In genomic region chr7:28980504-28981281, GRCh38 we compare ENCODE assay signal across 1 cellular context.
TF ChIP-seq lines count a peak whose summit lies in the region.

No MANE protein-coding gene starts in this region.

TF ChIP-seq in GM23338, 12 proteins besides CTCF, POLR2A, EP300 and RAD21 (continued from another document):
- TF ChIP-seq REST (IDR thresholded peaks at IDR 0.05; ENCODE audit: unreplicated experiment) = no peak
- TF ChIP-seq ZNF114 (CRISPR knock-in tag; IDR thresholded peaks at IDR 0.05) = no peak
- no peak for TF ChIP-seq JUNB (IDR thresholded peaks at IDR 0.05; ENCODE audit: unreplicated experiment)
- TF ChIP-seq ETS1 (IDR thresholded peaks at IDR 0.05) = no peak
